Comparison of ENCODE assay signal across 15 cellular contexts in the genomic region with DNA sequence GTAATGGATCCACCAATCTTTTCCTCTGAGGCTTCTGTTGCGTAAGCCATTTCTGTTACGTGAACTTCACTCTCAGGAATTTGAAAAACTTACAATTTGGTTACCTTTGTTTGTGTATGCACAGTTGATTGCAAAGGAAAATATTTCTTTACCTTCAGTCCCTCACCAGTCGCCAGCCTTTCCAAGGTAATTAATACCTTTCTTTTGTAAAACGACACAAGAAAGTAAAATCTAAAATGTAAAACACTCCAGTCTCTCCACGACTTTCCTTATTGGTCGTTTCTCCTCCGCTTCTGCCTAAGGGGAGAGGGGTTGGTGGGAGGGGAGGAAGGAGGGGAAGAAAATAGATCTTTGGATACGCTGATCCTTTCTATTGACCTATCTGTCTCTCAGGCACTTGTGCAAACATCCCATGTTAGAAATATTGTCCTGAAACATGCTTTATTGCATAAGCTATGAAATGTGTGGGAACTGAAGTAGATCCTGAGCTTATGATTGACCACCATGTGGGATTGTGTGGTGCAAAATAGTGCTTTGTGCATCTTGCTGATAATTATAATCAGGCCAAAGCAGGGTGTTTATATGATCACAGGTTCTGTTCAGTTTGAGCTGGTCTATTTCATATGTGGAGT. TPM values are rescaled to one million over a fixed set of nuclear protein-coding genes. Genes with fewer than 3 reads are reported as not detected.
DNase-seq lines count a peak whose midpoint lies in the region; ATAC-seq and TF ChIP-seq lines count a peak whose summit lies in the region.
"Had no signal": no experiment of that assay in that cellular context is flagged by ENCODE, and none has a peak within 500 bp of the region (broad histone marks: within the 10 kb centered on the region; RNA-seq: fewer than 3 reads in every experiment).

No MANE protein-coding gene starts in this region.

- H3K27ac Mint-ChIP-seq in stimulated activated naive B cell treated with anti-CD40 and anti-IgM and Interleukin-4, amounts not matched to agents 10 μg/mL and 1 μg/mL and 100 μg/mL, for 72 hours = peak overlapping the region; percentile 81
- H3K27ac Mint-ChIP-seq in mesothelial cell of epicardium = no peak overlapping the region
- no peak overlapping the region for H3K27ac Mint-ChIP-seq in activated T-helper 17 cell treated with anti-CD3 and anti-CD28 coated beads, Interleukin-2, amount 50 U/mL, for 72 hours
- H3K27ac Mint-ChIP-seq: H9 had no signal

- H3K36me3 Mint-ChIP-seq in stimulated activated naive B cell treated with anti-CD40 and anti-IgM and Interleukin-4, amounts not matched to agents 10 μg/mL and 1 μg/mL and 100 μg/mL, for 72 hours = peaks cover 46 to 63% of the 10 kb centered on the region in 2 donors
- no peaks in the 10 kb centered on the region for H3K36me3 Mint-ChIP-seq in mesothelial cell of epicardium
- no peaks in the 10 kb centered on the region for H3K36me3 Mint-ChIP-seq in activated T-helper 17 cell treated with anti-CD3 and anti-CD28 coated beads, Interleukin-2, amount 50 U/mL, for 72 hours (ENCODE audit: low read depth)

- no peak for TF ChIP-seq POLR2A in erythroblast (IDR thresholded peaks at IDR 0.05; ENCODE audit: low read length)

- H3K4me2 ChIP-seq in PC-9 = peak overlapping the region; percentile 15

- no TSS peak for BruUV-seq in PC-9 (replicated peaks; lab: Mats Ljungman, UMichigan)

- TF ChIP-seq CTCF in PC-9 (conservative IDR thresholded peaks at IDR 0.05) (no peak), mesothelial cell of epicardium (IDR thresholded peaks at IDR 0.05; ENCODE audit: unreplicated experiment) (no peak)

- 0 out of 2 replicates have a peak, but pooled peaks cover 10% of the 10 kb centered on the region for H3F3A ChIP-seq in PC-9 (ENCODE audit: insufficient read depth, low read depth)

- POLR2A ChIA-PET in PC-9 (lab: Charles Lee; ENCODE audit: unreplicated experiment) = no interaction called here

- H3K4me3 Mint-ChIP-seq in stimulated activated naive B cell treated with anti-CD40 and anti-IgM and Interleukin-4, amounts not matched to agents 10 μg/mL and 1 μg/mL and 100 μg/mL, for 72 hours = no peak overlapping the region
- H3K4me3 Mint-ChIP-seq in mesothelial cell of epicardium = no peak overlapping the region
- no peak overlapping the region for H3K4me3 Mint-ChIP-seq in activated T-helper 17 cell treated with anti-CD3 and anti-CD28 coated beads, Interleukin-2, amount 50 U/mL, for 72 hours
- H3K4me3 Mint-ChIP-seq: H9 had no signal

- H3K9me3 Mint-ChIP-seq in stimulated activated naive B cell treated with anti-CD40 and anti-IgM and Interleukin-4, amounts not matched to agents 10 μg/mL and 1 μg/mL and 100 μg/mL, for 72 hours = no peaks in the 10 kb centered on the region
- H3K9me3 Mint-ChIP-seq in mesothelial cell of epicardium = no peaks in the 10 kb centered on the region
- no peaks in the 10 kb centered on the region for H3K9me3 Mint-ChIP-seq in activated T-helper 17 cell treated with anti-CD3 and anti-CD28 coated beads, Interleukin-2, amount 50 U/mL, for 72 hours
- H3K9me3 Mint-ChIP-seq: H9 had no signal

- H3K79me2 ChIP-seq in PC-9 (ENCODE audit: low read depth) = no peaks in the 10 kb centered on the region

- peak overlapping the region; percentile 3; the same call in 1 of the 2 replicates for H3K27ac ChIP-seq in PC-9

- H3K4me3 ChIP-seq in PC-9 = no peak overlapping the region

- intact Hi-C loops in PC-9 (cut with micrococcal nuclease; ENCODE audit: unreplicated experiment) = no loop called here

- no peaks in the 10 kb centered on the region for H3K36me3 ChIP-seq in PC-9 (ENCODE audit: low read depth)

- H3K27me3 ChIP-seq in PC-9 (ENCODE audit: insufficient read depth, low read depth) = no peaks in the 10 kb centered on the region

- H3K4me1 Mint-ChIP-seq in stimulated activated naive B cell treated with anti-CD40 and anti-IgM and Interleukin-4, amounts not matched to agents 10 μg/mL and 1 μg/mL and 100 μg/mL, for 72 hours = peaks cover 50 to 74% of the 10 kb centered on the region in 2 donors
- peaks cover 7% of the 10 kb centered on the region for H3K4me1 Mint-ChIP-seq in mesothelial cell of epicardium
- no peaks in the 10 kb centered on the region for H3K4me1 Mint-ChIP-seq in activated T-helper 17 cell treated with anti-CD3 and anti-CD28 coated beads, Interleukin-2, amount 50 U/mL, for 72 hours

- CTCF ChIA-PET in PC-9 (lab: Charles Lee) = no interaction called here

- no peak overlapping the region for H2AFZ ChIP-seq in PC-9

- H3K9me2 ChIP-seq in PC-9 (ENCODE audit: insufficient read depth) = no peaks in the 10 kb centered on the region

- ATAC-seq in stimulated activated naive B cell treated with anti-CD40 and anti-IgM and Interleukin-4, amounts not matched to agents 10 μg/mL and 1 μg/mL and 100 μg/mL, for 72 hours (replicated peaks) = no peak
- ATAC-seq in activated T-helper 17 cell treated with anti-CD3 and anti-CD28 coated beads, Interleukin-2, amount 50 U/mL, for 72 hours (replicated peaks) = no peak

- H3K27me3 Mint-ChIP-seq in stimulated activated naive B cell treated with anti-CD40 and anti-IgM and Interleukin-4, amounts not matched to agents 10 μg/mL and 1 μg/mL and 100 μg/mL, for 72 hours = no peaks in the 10 kb centered on the region
- no peaks in the 10 kb centered on the region for H3K27me3 Mint-ChIP-seq in mesothelial cell of epicardium (ENCODE audit: low read depth)
- H3K27me3 Mint-ChIP-seq in activated T-helper 17 cell treated with anti-CD3 and anti-CD28 coated beads, Interleukin-2, amount 50 U/mL, for 72 hours = peaks cover 3% of the 10 kb centered on the region

- no peaks in the 10 kb centered on the region for H3K9me3 ChIP-seq in PC-9 (ENCODE audit: insufficient read depth, low read depth)

- H4K20me1 ChIP-seq in PC-9 (ENCODE audit: insufficient read depth) = no peaks in the 10 kb centered on the region

- DNase-seq in HuH-7.5 (ENCODE audit: low spot score) (peak; percentile 23), PC-9 (peak in 1 of 2 experiments; percentile 78), erythroblast (lab: John Stamatoyannopoulos, UW) (peak; percentile 72 to 89), AG08395 (ENCODE audit: low spot score) (no peak), NCI-H2029 treated with DMSO at 0.1 percent for 48 hours (lab: John Stamatoyannopoulos, UW) (no peak), mesothelial cell of epicardium (ENCODE audit: low spot score in 2 of 2, unreplicated experiment in 2 of 2) (no peak)
- DNase-seq in stimulated activated naive B cell treated with anti-CD40 and anti-IgM and Interleukin-4, amounts not matched to agents 10 μg/mL and 1 μg/mL and 100 μg/mL, for 72 hours = no peak
- DNase-seq: C1 segment of cervical spinal cord, H9, NCI-H1048, NCI-H146, NCI-H446 treated with DMSO at 0.1 percent for 48 hours, NCI-H82, SHP77 had no signal

- peaks cover 27% of the 10 kb centered on the region for H3K4me1 ChIP-seq in PC-9 (replicated peaks; ENCODE audit: insufficient read depth)

RNA-seq across cellular contexts. Expression of gene EFCAB13, which starts 32.4 kb away (rescaled TPM):
- total RNA-seq in PC-9 (2021) (3.2 and 3.3 TPM in 2 replicates), mesothelial cell of epicardium (4.3 to 5.7 TPM (median 4.8 TPM) in 3 replicates)
- 1 to 10 TPM; 3.0 to 3.4 TPM for total RNA-seq in activated T-helper 17 cell treated with anti-CD3 and anti-CD28 coated beads, Interleukin-2, amount 50 U/mL, for 72 hours

RNA-seq across cellular contexts. Expression of gene ITGB3, which starts 37.7 kb away (rescaled TPM):
- total RNA-seq in PC-9 (2021) (0.31 and 0.50 TPM in 2 replicates), mesothelial cell of epicardium (1.0 to 1.5 TPM (median 1.1 TPM) in 3 replicates)
- under 1 TPM in 1 of 2 donors, not detected in 1; 0.11 TPM for total RNA-seq in activated T-helper 17 cell treated with anti-CD3 and anti-CD28 coated beads, Interleukin-2, amount 50 U/mL, for 72 hours
- total RNA-seq: H9 had no signal

Comparison
In these comparisons a context has a peak if more than half of its experiments do, and no peak if none do; other contexts are left out.
1. DNase-seq: peak in HuH-7.5 (single experiment) and erythroblast (2 of 2); none in stimulated activated naive B cell treated with anti-CD40 and anti-IgM and Interleukin-4, amounts not matched to agents 10 μg/mL and 1 μg/mL and 100 μg/mL, for 72 hours (single experiment), AG08395 (single experiment), NCI-H2029 treated with DMSO at 0.1 percent for 48 hours (single experiment) and mesothelial cell of epicardium (0 of 2).